20 cellular contexts compared by ENCODE assay signal in the genomic region with DNA sequence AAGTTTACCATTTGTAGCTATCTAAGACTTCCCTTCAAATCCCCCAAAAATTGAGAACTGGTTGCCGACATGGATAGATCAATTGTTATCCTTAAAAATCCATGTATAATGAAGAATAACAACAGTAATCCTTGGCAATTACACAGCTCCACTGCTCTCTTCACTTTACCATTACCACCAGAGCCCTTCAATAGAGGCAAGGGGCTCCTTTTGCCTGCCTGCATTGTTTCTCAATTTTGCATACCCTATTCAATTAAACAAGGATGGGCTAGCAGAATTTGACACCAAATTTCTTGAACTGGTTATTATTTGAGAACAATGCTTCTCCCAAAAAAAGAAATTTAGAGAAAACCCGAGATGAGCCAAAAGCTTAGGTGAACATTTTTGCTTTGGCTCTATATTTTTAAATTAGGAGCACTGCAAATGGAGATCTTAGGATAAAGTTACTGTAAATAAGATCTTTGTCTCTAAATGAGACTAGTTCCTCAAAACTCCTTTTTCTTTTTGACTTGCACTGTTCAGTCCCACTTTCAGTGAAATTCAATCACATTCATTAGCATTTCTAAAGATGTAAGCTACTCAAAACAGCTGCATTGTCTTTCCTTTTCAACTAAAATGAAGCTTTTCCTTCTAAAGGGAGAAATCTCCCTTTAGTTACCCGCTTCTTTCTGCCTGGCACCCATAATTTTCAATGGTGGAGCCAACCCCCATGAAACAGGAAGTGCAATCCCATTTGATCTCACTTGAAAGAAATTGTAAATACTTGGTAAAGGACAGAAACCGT.
DNase-seq lines count a peak whose midpoint lies in the region; ATAC-seq, FAIRE-seq and TF ChIP-seq lines count a peak whose summit lies in the region.
"Had no signal": no experiment of that assay in that cellular context is flagged by ENCODE, and none has a peak within 500 bp of the region (broad histone marks: within the 10 kb centered on the region; RNA-seq: fewer than 3 reads in every experiment).

No MANE protein-coding gene starts in this region.

- H3K4me1 Mint-ChIP-seq in neural crest cell, result peaks cover 47% of the 10 kb centered on the region
- H3K4me1 Mint-ChIP-seq: CD8-positive, alpha-beta memory T cell had no signal

- 38% methylated on average over 4 of the region's 4 CpGs for WGBS in GM12878 (ENCODE audit: insufficient coverage, insufficient replicate concordance, low lambda C conversion rate, missing lambda C conversion rate)

- no peak for TF ChIP-seq CTCF in A673 (conservative IDR thresholded peaks at IDR 0.05; ENCODE audit: low read depth, low read length)
- no peak for TF ChIP-seq CTCF in GM12878 (IDR thresholded peaks at IDR 0.05 in 2 of 3, conservative IDR thresholded peaks at IDR 0.05 in 1 of 3; ENCODE audit: control insufficient read depth in 2 of 3, extremely low read depth in 1 of 3, insufficient read depth in 1 of 3, low read depth in 3 of 3, low read length in 3 of 3)
- no peak for TF ChIP-seq CTCF in neural crest cell (conservative IDR thresholded peaks at IDR 0.05)

- no peak for TF ChIP-seq RAD21 in GM12878 (IDR thresholded peaks at IDR 0.05; ENCODE audit: insufficient read depth, low read depth, low read length)

- RAD21 ChIA-PET in GM12878 (lab: Charles Lee; ENCODE audit: unreplicated experiment), result no interaction called here

- POLR2A ChIA-PET in A673 (lab: Charles Lee; ENCODE audit: low non-redundant PET) (no interaction called here), GM12878 (lab: Charles Lee) (no interaction called here)

- FAIRE-seq in GM12878 (lab: Jason Lieb, UNC) (no peak), GM19239 (lab: Jason Lieb, UNC) (no peak), GM12892 (lab: Jason Lieb, UNC) (no peak)
- FAIRE-seq: GM18507, H54, HTR-8/SVneo had no signal

- H3K4me2 ChIP-seq in GM12878 (ENCODE audit: control insufficient read depth, insufficient read depth), result no peak overlapping the region
- H3K4me2 ChIP-seq: BLaER1 had no signal

- no peaks in the 10 kb centered on the region for H4K20me1 ChIP-seq in GM12878 (ENCODE audit: control insufficient read depth, insufficient read depth)
- H4K20me1 ChIP-seq: BLaER1 had no signal

- H3K27ac Mint-ChIP-seq in neural crest cell (ENCODE audit: unreplicated experiment), result peak overlapping the region; percentile 76
- H3K27ac Mint-ChIP-seq: CD8-positive, alpha-beta memory T cell; IgD-negative memory B cell had no signal

- H3K27me3 ChIP-seq in A673 (replicated peaks; ENCODE audit: insufficient read depth, low read depth, low read length, poor library complexity) (no peaks in the 10 kb centered on the region), HUES48 (ENCODE audit: control insufficient read depth, insufficient read depth, low read length) (no peaks in the 10 kb centered on the region), GM12878 (replicated peaks in 1 of 2; ENCODE audit: control insufficient read depth in 2 of 2, insufficient read depth in 2 of 2, low read length in 1 of 2) (no peaks in the 10 kb centered on the region)
- H3K27me3 ChIP-seq: BLaER1 had no signal

- no peaks in the 10 kb centered on the region for H3K36me3 ChIP-seq in A673 (ENCODE audit: insufficient read depth, low read length, poor library complexity, severe bottlenecking)
- H3K36me3 ChIP-seq in HUES48 (ENCODE audit: control insufficient read depth, insufficient read depth, low read length), result no peaks in the 10 kb centered on the region
- H3K36me3 ChIP-seq in GM12878 (ENCODE audit: control insufficient read depth in 2 of 2, insufficient read depth in 2 of 2, low read length in 1 of 2), result no peaks in the 10 kb centered on the region
- H3K36me3 ChIP-seq: BLaER1 had no signal

- H3K4me3 ChIP-seq in A673 (ENCODE audit: low read depth, low read length, poor library complexity, severe bottlenecking) (no peak overlapping the region), HUES48 (ENCODE audit: low read depth, low read length) (no peak overlapping the region), GM12878 (no peak overlapping the region)
- H3K4me3 ChIP-seq: BLaER1 had no signal

- H3K27ac ChIP-seq in A673 (ENCODE audit: low read depth, low read length, poor library complexity, severe bottlenecking) (no peak overlapping the region), HUES48 (ENCODE audit: low read depth, low read length) (peak overlapping the region; percentile 68), GM12878 (ENCODE audit: control insufficient read depth, insufficient read depth) (no peak overlapping the region)
- H3K27ac ChIP-seq: 22Rv1, BLaER1 had no signal

- no peak for TF ChIP-seq EP300 in GM12878 (IDR thresholded peaks at IDR 0.05; ENCODE audit: borderline replicate concordance in 1 of 2, control insufficient read depth in 1 of 2, low read depth in 2 of 2, low read length in 2 of 2)

- H3K4me1 ChIP-seq in A673 (ENCODE audit: insufficient read depth, low read length, poor library complexity, severe bottlenecking) (no peaks in the 10 kb centered on the region), HUES48 (ENCODE audit: control insufficient read depth, insufficient read depth, low read length) (peaks cover 31% of the 10 kb centered on the region), GM12878 (ENCODE audit: control insufficient read depth, insufficient read depth, low read length) (no peaks in the 10 kb centered on the region)
- H3K4me1 ChIP-seq: BLaER1, Caco-2 had no signal

- H3K36me3 Mint-ChIP-seq in neural crest cell (ENCODE audit: low read depth), result no peaks in the 10 kb centered on the region
- H3K36me3 Mint-ChIP-seq: CD8-positive, alpha-beta memory T cell; IgD-negative memory B cell had no signal

- peak; percentile 15 for DNase-seq in A673 (ENCODE audit: low spot score)
- DNase-seq in GM12878 (ENCODE audit: low read depth, low spot score), result no peak
- DNase-seq in neural crest cell (ENCODE audit: low read depth, low spot score), result no peak
- DNase-seq in GM19239 (ENCODE audit: insufficient read length, low spot score), result no peak
- no peak for DNase-seq in GM12892 (ENCODE audit: insufficient read length)
- DNase-seq in SIG-M5 (lab: John Stamatoyannopoulos, UW), result no peak
- DNase-seq: AML-193; Caco-2; CD8-positive, alpha-beta memory T cell; DND-41; GDM1; KG1 had no signal

- intact Hi-C loops in A673 (cut with micrococcal nuclease; ENCODE audit: unreplicated experiment) (no loop called here), GM12878 (cut with micrococcal nuclease; ENCODE audit: unreplicated experiment) (no loop called here)

- no peak overlapping the region for H2AFZ ChIP-seq in GM12878 (ENCODE audit: control insufficient read depth, low read depth, low read length)

- TF ChIP-seq POLR2A in GM12878 (IDR thresholded peaks at IDR 0.05; ENCODE audit: low read depth, low read length), result no peak
- no peak for TF ChIP-seq POLR2A in GM12892 (IDR thresholded peaks at IDR 0.05; ENCODE audit: low read depth, low read length)

- in situ Hi-C loops in GM12878 (cut with MboI), result no loop called here

- CTCF ChIA-PET in A673 (lab: Charles Lee) (no interaction called here), GM12878 (lab: Yijun Ruan, JAX) (interaction anchor here (1.0 kb wide), 1 partner anchor 116 kb away, joined by 3 read pairs; no protein-coding TSS in a partner anchor)

- H3K79me2 ChIP-seq in GM12878 (ENCODE audit: control insufficient read depth, insufficient read depth, low read length), result no peaks in the 10 kb centered on the region

- H3K9me3 ChIP-seq in A673 (ENCODE audit: low read depth, low read length, poor library complexity, severe bottlenecking), result no peaks in the 10 kb centered on the region
- no peaks in the 10 kb centered on the region for H3K9me3 ChIP-seq in HUES48 (ENCODE audit: control insufficient read depth, insufficient read depth, low read length)
- no peaks in the 10 kb centered on the region for H3K9me3 ChIP-seq in GM12878 (replicated peaks; ENCODE audit: control insufficient read depth, insufficient read depth, low read length)
- H3K9me3 ChIP-seq: BLaER1, Caco-2 had no signal

- H3K9ac ChIP-seq in HUES48 (ENCODE audit: low read depth, low read length) (no peak overlapping the region), GM12878 (ENCODE audit: control insufficient read depth, insufficient read depth, low read length) (no peak overlapping the region)
- H3K9ac ChIP-seq: BLaER1 had no signal

- no peak overlapping the region for H3K4me3 Mint-ChIP-seq in neural crest cell
- H3K4me3 Mint-ChIP-seq: CD8-positive, alpha-beta memory T cell; IgD-negative memory B cell had no signal

- ATAC-seq in GM12878 (no peak), HG03159 (IDR thresholded peaks at IDR 0.05; ENCODE audit: unreplicated experiment) (no peak)

- H3K27me3 Mint-ChIP-seq in neural crest cell (ENCODE audit: low read depth), result no peaks in the 10 kb centered on the region
- H3K27me3 Mint-ChIP-seq: IgD-negative memory B cell had no signal

- SMC1A ChIA-PET in GM12878 (lab: Charles Lee; ENCODE audit: uncharacterized antibody, unreplicated experiment), result no interaction called here

- BruUV-seq in A673 (replicated peaks; lab: Mats Ljungman, UMichigan), result no TSS peak
- no TSS peak for BruUV-seq in GM12878 (replicated peaks; lab: Mats Ljungman, UMichigan)

- H3K9me3 Mint-ChIP-seq in neural crest cell, result no peaks in the 10 kb centered on the region
- H3K9me3 Mint-ChIP-seq: CD8-positive, alpha-beta memory T cell; IgD-negative memory B cell had no signal
